Comparison of ENCODE assay signal across 16 cellular contexts in the genomic region with DNA sequence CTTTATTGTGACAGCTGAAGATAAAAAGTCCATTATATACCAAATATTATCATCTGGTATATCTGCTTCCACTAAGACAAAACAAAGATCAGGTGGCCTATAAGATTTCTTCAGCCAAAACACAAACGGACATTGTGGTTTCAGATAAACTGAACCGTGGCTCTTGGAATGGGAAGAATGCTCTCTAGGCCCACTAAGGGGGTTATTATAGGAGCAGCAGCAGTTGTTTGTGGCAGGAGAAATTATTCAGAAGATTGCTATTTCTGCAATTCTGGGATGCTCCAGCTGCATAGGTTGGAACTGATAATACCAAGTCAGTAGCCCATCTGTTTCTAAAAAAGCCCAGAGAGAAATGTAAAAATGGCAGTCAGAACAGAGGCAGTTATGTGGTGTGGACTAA.
A peak's percentile ranks its signal among the peaks of the same experiment; 100 is the strongest.
DNase-seq lines count a peak whose midpoint lies in the region; ATAC-seq, FAIRE-seq and TF ChIP-seq lines count a peak whose summit lies in the region.
"Had no signal": no experiment of that assay in that cellular context is flagged by ENCODE, and none has a peak within 500 bp of the region (broad histone marks: within the 10 kb centered on the region; RNA-seq: fewer than 3 reads in every experiment).

No MANE protein-coding gene starts in this region.

- H3K27me3 ChIP-seq in left ventricle myocardium inferior (ENCODE audit: low read depth) = no peaks in the 10 kb centered on the region
- H3K27me3 ChIP-seq: cardiac muscle cell, pancreas had no signal

- no peak overlapping the region for H3K27ac Mint-ChIP-seq in activated T-helper 1 cell treated with anti-CD3 and anti-CD28 coated beads, Interleukin-12 subunit alpha, Interleukin-12 subunit beta, Interleukin-2, Interleukin-4 antibody, amounts not matched to agents 30 ng/mL and 10 ng/mL and 1 ng/mL, durations not matched to agents 14 hours and 24 hours and 36 hours
- H3K27ac Mint-ChIP-seq: activated T-helper 17 cell treated with anti-CD3 and anti-CD28 coated beads, Interleukin-2, amount 50 U/mL, for 72 hours; T-helper 2 cell treated with Interferon-gamma antibody and Interleukin-4, amounts not matched to agents 5 μg/mL and 100 μg/mL, for 36 hours; type B pancreatic cell had no signal

- H3K36me3 ChIP-seq in left ventricle myocardium inferior = no peaks in the 10 kb centered on the region
- H3K36me3 ChIP-seq: cardiac muscle cell, pancreas had no signal

- peak overlapping the region; percentile 77 for H3K27ac ChIP-seq in left ventricle myocardium inferior (replicated peaks)
- H3K27ac ChIP-seq: cardiac muscle cell, pancreas had no signal

- H3K4me1 Mint-ChIP-seq in activated T-helper 1 cell treated with anti-CD3 and anti-CD28 coated beads, Interleukin-12 subunit alpha, Interleukin-12 subunit beta, Interleukin-2, Interleukin-4 antibody, amounts not matched to agents 30 ng/mL and 10 ng/mL and 1 ng/mL, durations not matched to agents 14 hours and 24 hours and 36 hours (ENCODE audit: low read depth) = no peaks in the 10 kb centered on the region
- H3K4me1 Mint-ChIP-seq: activated T-helper 17 cell treated with anti-CD3 and anti-CD28 coated beads, Interleukin-2, amount 50 U/mL, for 72 hours had no signal

- H3K9me3 ChIP-seq in left ventricle myocardium inferior (replicated peaks) = no peaks in the 10 kb centered on the region
- H3K9me3 ChIP-seq: pancreas had no signal

- H3K4me3 ChIP-seq in left ventricle myocardium inferior = no peak overlapping the region
- H3K4me3 ChIP-seq: cardiac muscle cell, pancreas had no signal

- no peak for FAIRE-seq in urothelium cell line (lab: Jason Lieb, UNC)
- FAIRE-seq: endothelial cell of umbilical vein had no signal

- no peak overlapping the region for H3K4me3 Mint-ChIP-seq in activated T-helper 1 cell treated with anti-CD3 and anti-CD28 coated beads, Interleukin-12 subunit alpha, Interleukin-12 subunit beta, Interleukin-2, Interleukin-4 antibody, amounts not matched to agents 30 ng/mL and 10 ng/mL and 1 ng/mL, durations not matched to agents 14 hours and 24 hours and 36 hours
- H3K4me3 Mint-ChIP-seq: activated T-helper 17 cell treated with anti-CD3 and anti-CD28 coated beads, Interleukin-2, amount 50 U/mL, for 72 hours; T-helper 2 cell treated with Interferon-gamma antibody and Interleukin-4, amounts not matched to agents 5 μg/mL and 100 μg/mL, for 36 hours; type B pancreatic cell had no signal

- H3K9me3 Mint-ChIP-seq in activated T-helper 1 cell treated with anti-CD3 and anti-CD28 coated beads, Interleukin-12 subunit alpha, Interleukin-12 subunit beta, Interleukin-2, Interleukin-4 antibody, amounts not matched to agents 30 ng/mL and 10 ng/mL and 1 ng/mL, durations not matched to agents 14 hours and 24 hours and 36 hours = no peaks in the 10 kb centered on the region
- H3K9me3 Mint-ChIP-seq: T-helper 2 cell treated with Interferon-gamma antibody and Interleukin-4, amounts not matched to agents 5 μg/mL and 100 μg/mL, for 36 hours; type B pancreatic cell had no signal

- intact Hi-C loops in left ventricle myocardium inferior (cut with micrococcal nuclease) = no loop called here
- intact Hi-C loops in left cardiac atrium (cut with DNase I) = no loop called here
- intact Hi-C loops in activated T-helper 1 cell treated with anti-CD3 and anti-CD28 coated beads, Interleukin-12 subunit alpha, Interleukin-12 subunit beta, Interleukin-2, Interleukin-4 antibody, amounts not matched to agents 30 ng/mL and 10 ng/mL and 1 ng/mL, durations not matched to agents 14 hours and 24 hours and 36 hours (cut with micrococcal nuclease) = no loop called here

- no peak for ATAC-seq in left cardiac atrium
- no peak for ATAC-seq in GM21576 (IDR thresholded peaks at IDR 0.05; ENCODE audit: unreplicated experiment)
- ATAC-seq in GM18858 (IDR thresholded peaks at IDR 0.05; ENCODE audit: unreplicated experiment) = no peak
- ATAC-seq: activated T-helper 17 cell treated with anti-CD3 and anti-CD28 coated beads, Interleukin-2, amount 50 U/mL, for 72 hours; pancreas; PC-3 had no signal

- TF ChIP-seq CTCF in left ventricle myocardium inferior (IDR thresholded peaks at IDR 0.05; ENCODE audit: borderline replicate concordance) = no peak

- no peaks in the 10 kb centered on the region for H3K36me3 Mint-ChIP-seq in activated T-helper 1 cell treated with anti-CD3 and anti-CD28 coated beads, Interleukin-12 subunit alpha, Interleukin-12 subunit beta, Interleukin-2, Interleukin-4 antibody, amounts not matched to agents 30 ng/mL and 10 ng/mL and 1 ng/mL, durations not matched to agents 14 hours and 24 hours and 36 hours (ENCODE audit: low read depth)
- H3K36me3 Mint-ChIP-seq: type B pancreatic cell had no signal

- peaks cover 65% of the 10 kb centered on the region for H3K4me1 ChIP-seq in left ventricle myocardium inferior

- H3K27me3 Mint-ChIP-seq in activated T-helper 1 cell treated with anti-CD3 and anti-CD28 coated beads, Interleukin-12 subunit alpha, Interleukin-12 subunit beta, Interleukin-2, Interleukin-4 antibody, amounts not matched to agents 30 ng/mL and 10 ng/mL and 1 ng/mL, durations not matched to agents 14 hours and 24 hours and 36 hours (ENCODE audit: insufficient read depth) = peaks cover 3% of the 10 kb centered on the region
- H3K27me3 Mint-ChIP-seq: type B pancreatic cell had no signal

- DNase-seq in left ventricle myocardium inferior = no peak
- no peak for DNase-seq in left cardiac atrium
- peak; percentile 38 for DNase-seq in OCI-M1 (lab: John Stamatoyannopoulos, UW)
- DNase-seq in fibroblast of peridontal ligament (ENCODE audit: extremely low read depth) = peak; percentile 3
- peak; percentile 82 for DNase-seq in urothelium cell line (ENCODE audit: low spot score)
- no peak for DNase-seq in activated T-helper 1 cell treated with anti-CD3 and anti-CD28 coated beads, Interleukin-12 subunit alpha, Interleukin-12 subunit beta, Interleukin-2, Interleukin-4 antibody, amounts not matched to agents 30 ng/mL and 10 ng/mL and 1 ng/mL, durations not matched to agents 14 hours and 24 hours and 36 hours (ENCODE audit: low spot score)
- DNase-seq: pancreas; PC-3; stimulated activated CD8-positive, alpha-beta memory T cell treated with anti-CD3 and anti-CD28 coated beads, Interleukin-4, amount 100 ng/mL, for 48 hours had no signal

Comparison
In these comparisons a context has a peak if more than half of its experiments do, and no peak if none do; other contexts are left out.
1. DNase-seq: peak in OCI-M1 (single experiment), fibroblast of peridontal ligament (single experiment) and urothelium cell line (single experiment); none in left ventricle myocardium inferior (single experiment), left cardiac atrium (single experiment) and activated T-helper 1 cell treated with anti-CD3 and anti-CD28 coated beads, Interleukin-12 subunit alpha, Interleukin-12 subunit beta, Interleukin-2, Interleukin-4 antibody, amounts not matched to agents 30 ng/mL and 10 ng/mL and 1 ng/mL, durations not matched to agents 14 hours and 24 hours and 36 hours (single experiment).